In the genomic region with DNA sequence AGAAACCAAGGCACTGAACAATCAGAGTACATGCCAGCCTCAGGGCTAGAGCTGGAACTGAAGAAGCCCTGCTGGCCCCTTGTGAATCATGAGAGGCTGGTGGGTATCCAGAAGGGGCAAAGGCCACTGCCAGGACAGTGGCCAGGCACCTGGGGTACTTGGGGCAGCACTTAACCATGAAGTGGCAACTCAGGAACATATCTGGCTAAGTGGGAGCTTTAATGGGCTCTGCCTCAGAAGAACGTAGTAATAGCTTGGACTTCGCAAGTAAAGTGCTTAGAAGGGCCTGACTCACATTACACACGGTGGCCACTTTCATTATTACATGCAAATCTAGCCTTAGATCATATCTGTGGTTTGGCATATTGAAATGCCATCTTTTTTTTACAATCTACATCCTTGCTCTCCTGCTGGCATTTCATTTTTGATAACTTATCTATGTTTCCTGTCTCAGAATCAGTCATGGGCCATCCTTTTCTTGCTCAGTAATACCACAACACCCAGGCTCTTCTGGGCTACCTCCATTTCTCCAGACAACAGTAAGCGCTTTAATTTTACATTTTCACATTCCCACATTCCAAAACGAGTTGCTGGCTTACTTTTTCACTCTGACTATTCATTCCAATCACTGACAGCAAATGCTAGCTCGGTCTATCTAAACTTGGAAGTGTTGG, we compare ENCODE assay signal across 9 cellular contexts. TPM values are rescaled to one million over a fixed set of nuclear protein-coding genes. Genes with fewer than 3 reads are reported as not detected.
A peak's percentile ranks its signal among the peaks of the same experiment; 100 is the strongest.
DNase-seq lines count a peak whose midpoint lies in the region; ATAC-seq and TF ChIP-seq lines count a peak whose summit lies in the region.
"Had no signal": no experiment of that assay in that cellular context is flagged by ENCODE, and none has a peak within 500 bp of the region (broad histone marks: within the 10 kb centered on the region; RNA-seq: fewer than 3 reads in every experiment).

No MANE protein-coding gene starts in this region.

- no peak for TF ChIP-seq POLR2A in GM18505 (IDR thresholded peaks at IDR 0.05; ENCODE audit: borderline replicate concordance, extremely low read depth, insufficient read depth, insufficient read length)

- H3K4ac ChIP-seq in mesenchymal stem cell (ENCODE audit: low read depth in 1 of 2, low read length in 2 of 2), result no peak overlapping the region

- H2BK5ac ChIP-seq in mesenchymal stem cell (ENCODE audit: low read depth, low read length, poor library complexity, severe bottlenecking), result peak overlapping the region; percentile 32

- no peak overlapping the region for H2BK12ac ChIP-seq in mesenchymal stem cell (ENCODE audit: low read length in 2 of 2)

- 0 out of 2 replicates have a peak, but pooled peaks have one; percentile 1 for TF ChIP-seq CTCF in WERI-Rb-1 (IDR thresholded peaks at IDR 0.05; ENCODE audit: low read depth, low read length)

- 62% methylated on average over 6 of the region's 6 CpGs for WGBS in mesenchymal stem cell

- peaks cover 56% of the 10 kb centered on the region for H3K36me3 ChIP-seq in WERI-Rb-1
- peaks cover 6 to 42% of the 10 kb centered on the region in 2 experiments for H3K36me3 ChIP-seq in mesenchymal stem cell (ENCODE audit: control insufficient read depth in 1 of 2, insufficient read depth in 2 of 2, low read depth in 1 of 2, low read length in 2 of 2)
- H3K36me3 ChIP-seq: pancreas had no signal

- ATAC-seq in GM18505 (IDR thresholded peaks at IDR 0.05; ENCODE audit: unreplicated experiment), result peak; percentile 51
- ATAC-seq in HG02938 (IDR thresholded peaks at IDR 0.05; ENCODE audit: unreplicated experiment), result peak; percentile 72
- ATAC-seq in GM21515 (IDR thresholded peaks at IDR 0.05; ENCODE audit: unreplicated experiment), result no peak
- ATAC-seq in GM21367 (IDR thresholded peaks at IDR 0.05; ENCODE audit: unreplicated experiment), result no peak
- ATAC-seq: Panc1, pancreas had no signal

- no peak overlapping the region for H2AK5ac ChIP-seq in mesenchymal stem cell (ENCODE audit: low read length, severe bottlenecking)

- H3K23ac ChIP-seq in mesenchymal stem cell (ENCODE audit: low read length in 2 of 2), result no peak overlapping the region

- no peak overlapping the region for H2BK120ac ChIP-seq in mesenchymal stem cell (ENCODE audit: low read depth, low read length)

- H2BK15ac ChIP-seq in mesenchymal stem cell (ENCODE audit: low read depth, poor library complexity, severe bottlenecking), result no peak overlapping the region

- no peak overlapping the region for H3K4me2 ChIP-seq in mesenchymal stem cell (ENCODE audit: low read length, poor library complexity, severe bottlenecking)

- no peak overlapping the region for H3K9ac ChIP-seq in mesenchymal stem cell (ENCODE audit: low read length)

- H3K27me3 ChIP-seq in WERI-Rb-1 (ENCODE audit: insufficient read depth, low read depth, severe bottlenecking) (no peaks in the 10 kb centered on the region), mesenchymal stem cell (ENCODE audit: control insufficient read depth in 1 of 2, insufficient read depth in 1 of 2, low read length in 2 of 2) (no peaks in the 10 kb centered on the region)
- H3K27me3 ChIP-seq: pancreas had no signal

- H3K4me3 ChIP-seq in WERI-Rb-1 (ENCODE audit: low read depth, low read length) (no peak overlapping the region), mesenchymal stem cell (ENCODE audit: insufficient read depth in 1 of 2, low read depth in 1 of 2, low read length in 2 of 2) (no peak overlapping the region)
- H3K4me3 ChIP-seq: pancreas had no signal

- H3K79me1 ChIP-seq in mesenchymal stem cell (replicated peaks; ENCODE audit: low read length, poor library complexity, severe bottlenecking), result peaks cover 32% of the 10 kb centered on the region

- no peak overlapping the region for H2AFZ ChIP-seq in mesenchymal stem cell (ENCODE audit: low read depth, low read length)

- peak overlapping the region; percentile 27 for H4K8ac ChIP-seq in mesenchymal stem cell (ENCODE audit: low read length)

- H3K18ac ChIP-seq in mesenchymal stem cell (ENCODE audit: low read depth in 1 of 2, low read length in 2 of 2), result peak overlapping the region in 1 of 2 experiments; percentile 73

- H3K9me3 ChIP-seq in WERI-Rb-1 (ENCODE audit: severe bottlenecking), result no peaks in the 10 kb centered on the region
- H3K9me3 ChIP-seq in mesenchymal stem cell (ENCODE audit: control insufficient read depth, low read length), result no peaks in the 10 kb centered on the region
- H3K9me3 ChIP-seq: pancreas had no signal

- H3K4me1 ChIP-seq in mesenchymal stem cell (ENCODE audit: control insufficient read depth, insufficient read depth, low read depth, low read length), result peaks cover 5% of the 10 kb centered on the region
- H3K4me1 ChIP-seq: pancreas had no signal

- no peak overlapping the region for H4K91ac ChIP-seq in mesenchymal stem cell (ENCODE audit: low read length)

- no peak overlapping the region for H3K14ac ChIP-seq in mesenchymal stem cell (ENCODE audit: low read length in 2 of 2)

- DNase-seq in WERI-Rb-1 (no peak), mesenchymal stem cell (peak; percentile 75), COLO829 (ENCODE audit: low spot score) (no peak)
- DNase-seq: pancreas had no signal

- H3K27ac ChIP-seq in WERI-Rb-1 (no peak overlapping the region), mesenchymal stem cell (ENCODE audit: low read length, poor library complexity, severe bottlenecking) (no peak overlapping the region)
- H3K27ac ChIP-seq: pancreas had no signal

RNA-seq across cellular contexts. Expression of gene NAPB, which starts 21.6 kb away (rescaled TPM):
- polyA plus RNA-seq in mesenchymal stem cell (2013, experiment 1 of 2), result 4.6 TPM
- polyA plus RNA-seq in mesenchymal stem cell (2013, experiment 2 of 2), result 4.0 TPM

RNA-seq across cellular contexts. Expression of gene GZF1, which starts 37.7 kb away (rescaled TPM):
- 5.8 TPM for polyA plus RNA-seq in mesenchymal stem cell (2013, experiment 1 of 2)
- 6.2 TPM for polyA plus RNA-seq in mesenchymal stem cell (2013, experiment 2 of 2)

RNA-seq across cellular contexts. Expression of gene CSTL1, which starts 39.8 kb away (rescaled TPM):
- not detected for polyA plus RNA-seq in mesenchymal stem cell (2013, experiment 1 of 2)
- not detected for polyA plus RNA-seq in mesenchymal stem cell (2013, experiment 2 of 2)
- polyA plus RNA-seq: pancreas had no signal

RNA-seq across cellular contexts. Expression of gene NXT1, which starts 49.1 kb away (rescaled TPM):
- 17.2 TPM for polyA plus RNA-seq in mesenchymal stem cell (2013, experiment 1 of 2)
- 18.1 TPM for polyA plus RNA-seq in mesenchymal stem cell (2013, experiment 2 of 2)

RNA-seq across cellular contexts. Expression of gene CST11, which starts 53.0 kb away (rescaled TPM):
- polyA plus RNA-seq in mesenchymal stem cell (2013, experiment 1 of 2), result not detected
- polyA plus RNA-seq in mesenchymal stem cell (2013, experiment 2 of 2), result not detected
- polyA plus RNA-seq: pancreas had no signal

Comparison
In these comparisons a context has a peak if more than half of its experiments do, and no peak if none do; other contexts are left out.
1. ATAC-seq: peak in GM18505 (single experiment) and HG02938 (single experiment); none in GM21515 (single experiment) and GM21367 (single experiment).